ENCODE assay signal across 21 cellular contexts in the genomic region with DNA sequence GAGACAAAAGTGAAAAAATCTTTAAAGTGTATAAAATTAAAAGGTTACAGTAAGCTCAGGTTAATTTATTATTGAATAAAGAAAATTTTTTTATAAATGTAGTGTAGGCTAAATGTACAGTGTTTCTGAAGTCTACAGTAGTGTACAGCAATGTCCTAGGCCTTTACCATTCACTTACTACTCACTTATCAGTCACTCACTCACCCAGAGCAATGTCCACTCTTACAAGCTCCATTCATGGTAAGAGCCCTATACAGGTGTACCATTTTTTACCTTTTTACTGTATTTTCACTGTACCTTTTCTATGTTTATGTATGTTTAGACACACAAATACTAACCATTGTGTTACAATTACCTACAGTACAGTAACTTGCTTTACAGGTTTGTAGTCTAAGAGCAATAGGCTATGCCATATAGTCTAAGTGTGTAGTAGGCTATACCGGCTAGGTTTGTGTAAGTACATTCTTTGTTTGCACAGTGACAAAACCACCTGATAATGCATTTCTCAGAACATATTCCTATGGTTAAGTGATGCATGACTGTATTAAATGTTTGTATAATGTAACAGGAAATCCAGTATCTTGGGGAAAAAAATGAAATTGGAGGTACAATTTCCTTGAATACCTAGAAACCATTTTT. TPM values are rescaled to one million over a fixed set of nuclear protein-coding genes. Genes with fewer than 3 reads are reported as not detected.
DNase-seq lines count a peak whose midpoint lies in the region; ATAC-seq, FAIRE-seq and TF ChIP-seq lines count a peak whose summit lies in the region.
"Had no signal": no experiment of that assay in that cellular context is flagged by ENCODE, and none has a peak within 500 bp of the region (broad histone marks: within the 10 kb centered on the region; RNA-seq: fewer than 3 reads in every experiment).

No MANE protein-coding gene starts in this region.

- H3K9ac ChIP-seq in kidney (ENCODE audit: low read length in 2 of 2): no peak overlapping the region

- no peaks in the 10 kb centered on the region for H3K27me3 ChIP-seq in RWPE2 (ENCODE audit: insufficient read depth, poor library complexity, severe bottlenecking)
- no peaks in the 10 kb centered on the region for H3K27me3 ChIP-seq in small intestine (ENCODE audit: control insufficient read depth in 2 of 2, insufficient read depth in 2 of 2, low read length in 2 of 2)
- H3K27me3 ChIP-seq: Peyer's patch had no signal

- H3K9me3 ChIP-seq in RWPE2 (ENCODE audit: severe bottlenecking): no peaks in the 10 kb centered on the region
- H3K9me3 ChIP-seq in kidney (ENCODE audit: control insufficient read depth in 1 of 2, low read length in 2 of 2): peaks cover 0 to 4% of the 10 kb centered on the region in 2 donors
- H3K9me3 ChIP-seq in small intestine (ENCODE audit: control insufficient read depth, low read depth): no peaks in the 10 kb centered on the region
- H3K9me3 ChIP-seq: Peyer's patch had no signal

- intact Hi-C loops in kidney (cut with DNase I): no loop called here

- TF ChIP-seq CTCF in RWPE2 (IDR thresholded peaks at IDR 0.05; ENCODE audit: poor library complexity, severe bottlenecking) (no peak), kidney (IDR thresholded peaks at IDR 0.05; ENCODE audit: borderline replicate concordance, extremely low read depth, insufficient read depth) (no peak), GM20000 (IDR thresholded peaks at IDR 0.05; ENCODE audit: extremely low read depth, missing control alignments) (no peak)

- H3K36me3 ChIP-seq in RWPE2 (ENCODE audit: low read depth) (no peaks in the 10 kb centered on the region), kidney (ENCODE audit: control insufficient read depth in 1 of 2, insufficient read depth in 2 of 2, low read length in 2 of 2) (no peaks in the 10 kb centered on the region), small intestine (ENCODE audit: control insufficient read depth in 2 of 2, insufficient read depth in 2 of 2, low read length in 2 of 2) (no peaks in the 10 kb centered on the region)
- H3K36me3 ChIP-seq: Peyer's patch had no signal

- no peak overlapping the region for H3K27ac ChIP-seq in RWPE2 (ENCODE audit: poor library complexity, severe bottlenecking)
- no peak overlapping the region for H3K27ac ChIP-seq in kidney (ENCODE audit: low read depth in 2 of 2, low read length in 2 of 2)
- no peak overlapping the region for H3K27ac ChIP-seq in small intestine (ENCODE audit: low read depth in 1 of 2, low read length in 1 of 2)
- H3K27ac ChIP-seq: Peyer's patch had no signal

- H3K4me3 ChIP-seq in RWPE2 (ENCODE audit: severe bottlenecking): no peak overlapping the region
- no peak overlapping the region for H3K4me3 ChIP-seq in kidney (ENCODE audit: low read length in 2 of 2)
- no peak overlapping the region for H3K4me3 ChIP-seq in small intestine (ENCODE audit: low read depth in 1 of 2, low read length in 2 of 2)
- H3K4me3 ChIP-seq: K562, Peyer's patch had no signal

- peaks cover 5% of the 10 kb centered on the region for H3K4me1 ChIP-seq in RWPE2 (ENCODE audit: insufficient read depth, poor library complexity, severe bottlenecking)
- H3K4me1 ChIP-seq in kidney (ENCODE audit: control insufficient read depth in 1 of 2, insufficient read depth in 1 of 2, low read depth in 1 of 2, low read length in 2 of 2): no peaks in the 10 kb centered on the region
- H3K4me1 ChIP-seq in small intestine (ENCODE audit: control insufficient read depth in 2 of 2, insufficient read depth in 1 of 2, low read depth in 1 of 2, low read length in 1 of 2): no peaks in the 10 kb centered on the region
- H3K4me1 ChIP-seq: Peyer's patch had no signal

- peak; percentile 66 for ATAC-seq in RWPE2 (ENCODE audit: low read depth)
- ATAC-seq: CD8-positive, alpha-beta T cell; K562 had no signal

- DNase-seq in SIG-M5 treated with dmso at 0.1 percent for 504 hours (lab: John Stamatoyannopoulos, UW; ENCODE audit: unreplicated experiment) (peak; percentile 30), SIG-M5 (lab: John Stamatoyannopoulos, UW) (no peak), RWPE2 (ENCODE audit: low spot score) (no peak), kidney (no peak), small intestine (peak; percentile 48), EL (no peak), HuH-7.5 (ENCODE audit: low spot score) (no peak), GM20000 (ENCODE audit: low spot score) (no peak)
- DNase-seq: AML-193; C1 segment of cervical spinal cord; CD8-positive, alpha-beta T cell; NCI-H1092 treated with DMSO at 0.1 percent for 48 hours; NCI-H1436 treated with DMSO at 0.1 percent for 48 hours; NCI-H1930; NCI-H2227 treated with DMSO at 0.1 percent for 48 hours; NCI-H510A; NCI-H748 treated with DMSO at 0.1 percent for 48 hours; NK-92 treated with Interleukin-12 subunit alpha and Interleukin-12 subunit beta, amount 100 ng/mL, for 24 hours; Peyer's patch had no signal

- WGBS in small intestine, 3 donors: 20 to 65% (median 42%) methylated on average over 1 of the region's 1 CpG

- peak; percentile 11 for FAIRE-seq in kidney (lab: Jason Lieb, UNC)
- no peak for FAIRE-seq in small intestine (lab: Jason Lieb, UNC)
- FAIRE-seq: GM19239, K562 had no signal

RNA-seq across cellular contexts. Expression of gene NECTIN3, which starts 38.0 kb away (rescaled TPM):
- 21.2 TPM for total RNA-seq in kidney
- 5.0 TPM for polyA plus RNA-seq in kidney (ENCODE audit: insufficient read depth, low read depth, low replicate concordance)
- 10 to 100 TPM in 1 of 3 donors, 1 to 10 TPM in 2; 5.9 to 23.4 (median 6.5) TPM for polyA plus RNA-seq in small intestine
- polyA plus RNA-seq: K562 had no signal

Comparison
In these comparisons a context has a peak if more than half of its experiments do, and no peak if none do; other contexts are left out.
1. DNase-seq: peak in SIG-M5 treated with dmso at 0.1 percent for 504 hours (single experiment) and small intestine (single experiment); none in SIG-M5 (single experiment), RWPE2 (single experiment), kidney (single experiment), EL (single experiment), HuH-7.5 (single experiment) and GM20000 (single experiment).